1 cellular context compared by ENCODE assay signal in the genomic region with DNA sequence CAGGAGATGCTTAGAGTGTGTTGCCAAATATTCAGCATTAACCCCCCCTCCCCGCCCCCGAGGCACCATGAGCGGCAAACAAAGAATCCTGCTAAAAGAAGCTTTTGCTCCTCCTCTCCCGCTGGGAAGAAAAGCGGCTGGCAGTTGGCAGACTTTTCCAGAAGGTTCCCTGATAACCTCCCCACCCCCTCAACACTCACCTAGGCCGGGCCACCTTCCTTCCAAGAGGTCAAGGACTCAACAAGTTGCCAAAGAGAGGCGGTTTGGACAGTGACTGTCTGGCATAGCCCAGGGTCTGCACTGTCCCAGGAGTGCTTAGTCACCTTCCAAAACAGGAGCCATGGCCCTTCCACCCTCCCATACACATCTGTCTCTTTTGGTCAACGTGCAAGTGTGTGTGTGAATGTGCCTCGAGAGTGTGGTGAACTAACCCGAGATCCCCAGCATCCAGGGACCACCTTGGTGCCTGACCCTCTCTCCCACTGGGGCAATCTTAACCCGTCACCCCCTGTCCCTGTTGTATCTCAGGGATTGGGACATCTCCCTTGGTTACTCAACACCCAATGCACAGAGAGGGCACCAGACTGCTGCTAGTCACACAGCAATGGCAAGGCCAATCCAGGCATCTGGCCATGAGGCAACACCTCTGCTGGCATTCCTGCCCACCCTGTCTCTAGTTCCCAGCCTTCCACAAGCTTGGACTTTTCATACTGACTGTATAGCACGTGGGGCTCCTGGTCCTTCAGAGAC.
A peak's percentile ranks its signal among the peaks of the same experiment; 100 is the strongest.
TF ChIP-seq lines count a peak whose summit lies in the region.

No MANE protein-coding gene starts in this region.

TF ChIP-seq in K562, 482 proteins besides CTCF, POLR2A, EP300 and RAD21:
- no peak for TF ChIP-seq EGR1 (conservative IDR thresholded peaks at IDR 0.05)
- TF ChIP-seq CEBPG (CRISPR knock-in tag; IDR thresholded peaks at IDR 0.05), result peak; percentile 41; the same call in 1 of the 2 replicates
- TF ChIP-seq CEBPG (tag; conservative IDR thresholded peaks at IDR 0.05 in 1 of 2, IDR thresholded peaks at IDR 0.05 in 1 of 2), result no peak
- TF ChIP-seq CEBPB (tag; IDR thresholded peaks at IDR 0.05), result peak; percentile 61
- TF ChIP-seq HLTF (IDR thresholded peaks at IDR 0.05), result no peak
- no peak for TF ChIP-seq SAFB (IDR thresholded peaks at IDR 0.05; ENCODE audit: borderline replicate concordance, low read depth, low read length)
- peak; percentile 25; the same call in 1 of the 2 replicates for TF ChIP-seq MAFG (tag; conservative IDR thresholded peaks at IDR 0.05)
- no peak for TF ChIP-seq CREB5 (CRISPR knock-in tag; IDR thresholded peaks at IDR 0.05)
- TF ChIP-seq BCOR (IDR thresholded peaks at IDR 0.05), result peak; percentile 54; the same call in 1 of the 2 replicates
- no peak for TF ChIP-seq ZNF347 (CRISPR knock-in tag; IDR thresholded peaks at IDR 0.05; ENCODE audit: low read depth)
- TF ChIP-seq ZFP36 (IDR thresholded peaks at IDR 0.05; ENCODE audit: low read depth, low read length, partially characterized antibody), result peak; percentile 72
- TF ChIP-seq GTF2F1 (IDR thresholded peaks at IDR 0.05; ENCODE audit: low read depth, low read length), result no peak
- TF ChIP-seq NFE2 (IDR thresholded peaks at IDR 0.05; ENCODE audit: low read depth), result 0 out of 2 replicates have a peak, but pooled peaks have one; percentile 18
- TF ChIP-seq, protein P1, sequence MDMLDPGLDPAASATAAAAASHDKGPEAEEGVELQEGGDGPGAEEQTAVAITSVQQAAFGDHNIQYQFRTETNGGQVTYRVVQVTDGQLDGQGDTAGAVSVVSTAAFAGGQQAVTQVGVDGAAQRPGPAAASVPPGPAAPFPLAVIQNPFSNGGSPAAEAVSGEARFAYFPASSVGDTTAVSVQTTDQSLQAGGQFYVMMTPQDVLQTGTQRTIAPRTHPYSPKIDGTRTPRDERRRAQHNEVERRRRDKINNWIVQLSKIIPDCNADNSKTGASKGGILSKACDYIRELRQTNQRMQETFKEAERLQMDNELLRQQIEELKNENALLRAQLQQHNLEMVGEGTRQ (CRISPR knock-in tag; IDR thresholded peaks at IDR 0.05), result no peak
- TF ChIP-seq ZC3H8 (IDR thresholded peaks at IDR 0.05), result no peak
- TF ChIP-seq KAT2B (IDR thresholded peaks at IDR 0.05; ENCODE audit: low read depth, low read length), result no peak
- no peak for TF ChIP-seq FOXJ2 (tag; IDR thresholded peaks at IDR 0.05)
- TF ChIP-seq ZNF707 (CRISPR knock-in tag; conservative IDR thresholded peaks at IDR 0.05), result no peak
- TF ChIP-seq, protein P2, sequence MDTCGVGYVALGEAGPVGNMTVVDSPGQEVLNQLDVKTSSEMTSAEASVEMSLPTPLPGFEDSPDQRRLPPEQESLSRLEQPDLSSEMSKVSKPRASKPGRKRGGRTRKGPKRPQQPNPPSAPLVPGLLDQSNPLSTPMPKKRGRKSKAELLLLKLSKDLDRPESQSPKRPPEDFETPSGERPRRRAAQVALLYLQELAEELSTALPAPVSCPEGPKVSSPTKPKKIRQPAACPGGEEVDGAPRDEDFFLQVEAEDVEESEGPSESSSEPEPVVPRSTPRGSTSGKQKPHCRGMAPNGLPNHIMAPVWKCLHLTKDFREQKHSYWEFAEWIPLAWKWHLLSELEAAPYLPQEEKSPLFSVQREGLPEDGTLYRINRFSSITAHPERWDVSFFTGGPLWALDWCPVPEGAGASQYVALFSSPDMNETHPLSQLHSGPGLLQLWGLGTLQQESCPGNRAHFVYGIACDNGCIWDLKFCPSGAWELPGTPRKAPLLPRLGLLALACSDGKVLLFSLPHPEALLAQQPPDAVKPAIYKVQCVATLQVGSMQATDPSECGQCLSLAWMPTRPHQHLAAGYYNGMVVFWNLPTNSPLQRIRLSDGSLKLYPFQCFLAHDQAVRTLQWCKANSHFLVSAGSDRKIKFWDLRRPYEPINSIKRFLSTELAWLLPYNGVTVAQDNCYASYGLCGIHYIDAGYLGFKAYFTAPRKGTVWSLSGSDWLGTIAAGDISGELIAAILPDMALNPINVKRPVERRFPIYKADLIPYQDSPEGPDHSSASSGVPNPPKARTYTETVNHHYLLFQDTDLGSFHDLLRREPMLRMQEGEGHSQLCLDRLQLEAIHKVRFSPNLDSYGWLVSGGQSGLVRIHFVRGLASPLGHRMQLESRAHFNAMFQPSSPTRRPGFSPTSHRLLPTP (IDR thresholded peaks at IDR 0.05; ENCODE audit: borderline replicate concordance, extremely low read depth, insufficient read length), result no peak
- peak; percentile 55; the same call in 1 of the 2 replicates for TF ChIP-seq C11orf30 (IDR thresholded peaks at IDR 0.05; ENCODE audit: low read depth)
- TF ChIP-seq TBL1XR1 (IDR thresholded peaks at IDR 0.05; ENCODE audit: low read length in 2 of 2), result no peak
